Comparison of ENCODE assay signal across 8 cellular contexts in genomic region chr5:111223790-111224560, GRCh38. TPM values are rescaled to one million over a fixed set of nuclear protein-coding genes. Genes with fewer than 3 reads are reported as not detected.
DNase-seq lines count a peak whose midpoint lies in the region; FAIRE-seq and TF ChIP-seq lines count a peak whose summit lies in the region.

Gene CAMK4, plus strand, starts transcription at chr5:111224384. Its CDS starts 100 bp downstream, at chr5:111224484.

- H3K4me3 Mint-ChIP-seq in Calu3 (ENCODE audit: low read depth, unreplicated experiment): peak within 1 kb of the TSS; percentile 92

- TF ChIP-seq CTCF in Calu3 (IDR thresholded peaks at IDR 0.05; ENCODE audit: unreplicated experiment) (no peak), GM20000 (IDR thresholded peaks at IDR 0.05; ENCODE audit: extremely low read depth, missing control alignments) (no peak), foreskin fibroblast (IDR thresholded peaks at IDR 0.05; ENCODE audit: low read depth, low read length) (no peak)

- DNase-seq in Calu3: peak; percentile 87
- peak; percentile 91 for DNase-seq in GM20000 (ENCODE audit: low spot score)
- DNase-seq in HPDE6-E6E7 (ENCODE audit: extremely low spot score): peak; percentile 44
- DNase-seq in RCC 7860 (ENCODE audit: low spot score): peak; percentile 66
- DNase-seq in activated effector memory CD4-positive, alpha-beta T cell treated with Interleukin-2 at 50 U/mL for 16 hours: peak; percentile 75
- peak; percentile 68 to 90 for DNase-seq in foreskin fibroblast

- H3K36me3 ChIP-seq in neuron (ENCODE audit: insufficient read depth, low read length) (no peaks in the 10 kb centered on the region), subcutaneous abdominal adipose tissue (ENCODE audit: control insufficient read depth in 5 of 5, insufficient read depth in 5 of 5, low read length in 5 of 5) (no peaks in the 10 kb centered on the region)

- H3K27me3 ChIP-seq in neuron (ENCODE audit: insufficient read depth, low read length): no peaks in the 10 kb centered on the region
- peaks cover 0 to 25% (median 18%) of the 10 kb centered on the region in 5 donors for H3K27me3 ChIP-seq in subcutaneous abdominal adipose tissue (ENCODE audit: control insufficient read depth in 5 of 5, insufficient read depth in 4 of 5, low read length in 5 of 5)

- CTCF ChIA-PET in Calu3 (lab: Charles Lee): interaction anchor here (0.5 to 1.8 kb wide), 9 partner anchors 13 to 1914 kb away, joined by 3 to 5 read pairs (median 3); no protein-coding TSS in a partner anchor

- peak within 1 kb of the TSS in 1 of 5 donors; percentile 2 for H3K9ac ChIP-seq in subcutaneous abdominal adipose tissue (ENCODE audit: low read length in 5 of 5)

- H3K36me3 Mint-ChIP-seq in Calu3 (ENCODE audit: insufficient read depth, unreplicated experiment): peaks cover 23% of the 10 kb centered on the region

- peak within 1 kb of the TSS; percentile 62 for H3K27ac Mint-ChIP-seq in Calu3 (ENCODE audit: unreplicated experiment)

- FAIRE-seq in RCC 7860 (lab: Jason Lieb, UNC): no peak

- peak within 1 kb of the TSS; percentile 73 to 79 for H3K4me3 ChIP-seq in foreskin fibroblast (ENCODE audit: low read depth in 1 of 2, low read length in 2 of 2)
- peak within 1 kb of the TSS; percentile 99 for H3K4me3 ChIP-seq in neuron (ENCODE audit: low read length)
- H3K4me3 ChIP-seq in subcutaneous abdominal adipose tissue (ENCODE audit: low read depth in 1 of 5, low read length in 5 of 5): peak within 1 kb of the TSS in 4 of 5 donors; percentile 60 to 66 (median 64)

- peaks cover 35% of the 10 kb centered on the region for H3K4me1 Mint-ChIP-seq in Calu3 (ENCODE audit: low read depth, unreplicated experiment)

- H3K9me3 ChIP-seq in neuron (ENCODE audit: low read length): no peaks in the 10 kb centered on the region
- no peaks in the 10 kb centered on the region for H3K9me3 ChIP-seq in subcutaneous abdominal adipose tissue (ENCODE audit: control insufficient read depth in 5 of 5, low read length in 5 of 5)

- H3K27me3 Mint-ChIP-seq in Calu3 (ENCODE audit: unreplicated experiment): no peaks in the 10 kb centered on the region

- H3K9me3 Mint-ChIP-seq in Calu3 (ENCODE audit: low read depth, unreplicated experiment): no peaks in the 10 kb centered on the region

- H2AFZ ChIP-seq in neuron (ENCODE audit: low read depth, low read length): peak within 1 kb of the TSS; percentile 99

- no peak within 1 kb of the TSS for H3K27ac ChIP-seq in subcutaneous abdominal adipose tissue (ENCODE audit: low read depth, low read length)

- BruUV-seq in Calu3 (replicated peaks; lab: Mats Ljungman, UMichigan): no TSS peak

- H3K4me1 ChIP-seq in neuron (ENCODE audit: insufficient read depth, low read length): peaks cover 12% of the 10 kb centered on the region
- H3K4me1 ChIP-seq in subcutaneous abdominal adipose tissue (ENCODE audit: control insufficient read depth in 5 of 5, insufficient read depth in 5 of 5, low read length in 5 of 5): peaks cover 1 to 18% (median 14%) of the 10 kb centered on the region in 5 donors

- intact Hi-C loops in Calu3 (cut with micrococcal nuclease; ENCODE audit: unreplicated experiment): loop anchor here (2.0 kb wide), 2 partner anchors 37 to 55 kb away; no protein-coding TSS in a partner anchor

RNA-seq across cellular contexts. Expression of gene CAMK4, which starts in this region (rescaled TPM):
- total RNA-seq in Calu3 (2022): 19.4 and 23.3 TPM in 2 replicates
